ENCODE assay signal across 29 cellular contexts in genomic region chr1:151529211-151529702, GRCh38. TPM values are rescaled to one million over a fixed set of nuclear protein-coding genes. Genes with fewer than 3 reads are reported as not detected.
A peak's percentile ranks its signal among the peaks of the same experiment; 100 is the strongest.
DNase-seq lines count a peak whose midpoint lies in the region; ATAC-seq, FAIRE-seq and TF ChIP-seq lines count a peak whose summit lies in the region.
"Had no signal": no experiment of that assay in that cellular context is flagged by ENCODE, and none has a peak within 500 bp of the region (broad histone marks: within the 10 kb centered on the region; RNA-seq: fewer than 3 reads in every experiment).

No MANE protein-coding gene starts in this region.

- H2BK120ac ChIP-seq in neuronal stem cell (ENCODE audit: low read depth, low read length), result no peak overlapping the region

- H3K9me1 ChIP-seq in K562 (ENCODE audit: control insufficient read depth, insufficient read depth, low read length), result no peaks in the 10 kb centered on the region

- H3K79me1 ChIP-seq in neuronal stem cell (ENCODE audit: low read depth, low read length), result no peaks in the 10 kb centered on the region

- BruUV-seq in K562 (replicated peaks; lab: Mats Ljungman, UMichigan), result no TSS peak

- no peaks in the 10 kb centered on the region for H3K36me3 Mint-ChIP-seq in activated naive CD4-positive, alpha-beta T cell treated with anti-CD3 and anti-CD28 coated beads, Interleukin-2, amount 50 U/mL, for 24 hours
- H3K36me3 Mint-ChIP-seq: CD14-positive monocyte; CD4-positive, alpha-beta memory T cell had no signal

- H2AK5ac ChIP-seq in neuronal stem cell (ENCODE audit: low read depth, low read length), result no peak overlapping the region

- H2BK12ac ChIP-seq in neuronal stem cell (ENCODE audit: low read length), result peak overlapping the region; percentile 11

- H2BK15ac ChIP-seq in neuronal stem cell (ENCODE audit: low read length), result no peak overlapping the region

- POLR2A ChIA-PET in K562 (lab: Yijun Ruan, JAX), result interaction anchor here (0.5 to 1.0 kb wide), 4 partner anchors 9 to 157 kb away, joined by 3 to 4 read pairs (median 3); partner anchors contain the start of gene TUFT1

- H3K4me3 ChIP-seq in K562 (no peak overlapping the region), neuronal stem cell (ENCODE audit: low read length in 2 of 2) (no peak overlapping the region)
- H3K4me3 ChIP-seq: BLaER1, GM12878 had no signal

- WGBS in K562 (ENCODE audit: insufficient coverage, low coverage, missing lambda C conversion rate), result 5% methylated on average over 11 of the region's 11 CpGs
- WGBS in neuronal stem cell (ENCODE audit: extremely low coverage in 2 of 2, insufficient read length in 2 of 2, insufficient replicate concordance in 1 of 2), 2 donors, result no CpG with 5 or more reads among the region's 11 CpGs

- H3K18ac ChIP-seq in neuronal stem cell (ENCODE audit: low read length), result no peak overlapping the region

- H3K27ac ChIP-seq in K562 (ENCODE audit: extremely low read depth, low read depth, low read length) (no peak overlapping the region), neuronal stem cell (replicated peaks; ENCODE audit: low read length) (no peak overlapping the region)
- H3K27ac ChIP-seq: BLaER1 had no signal

- no peak for TF ChIP-seq RAD21 in K562 (CRISPR knock-in tag; conservative IDR thresholded peaks at IDR 0.05 in 1 of 2, IDR thresholded peaks at IDR 0.05 in 1 of 2)

- CTCF ChIA-PET in K562 (lab: Yijun Ruan, JAX; ENCODE audit: low intra/inter-chr PET ratio), result no interaction called here

- H3K23ac ChIP-seq in neuronal stem cell (ENCODE audit: low read depth, low read length, poor library complexity), result no peak overlapping the region

- no peak overlapping the region; a peak in 1 of 4 replicates for H3K9ac ChIP-seq in K562 (ENCODE audit: insufficient read depth in 1 of 2, low read depth in 2 of 2, low read length in 2 of 2)
- H3K9ac ChIP-seq in neuronal stem cell (ENCODE audit: low read depth, low read length, poor library complexity), result no peak overlapping the region
- H3K9ac ChIP-seq: BLaER1 had no signal

- no peaks in the 10 kb centered on the region for H4K20me1 ChIP-seq in K562 (replicated peaks; ENCODE audit: control insufficient read depth, insufficient read depth, low read length)
- H4K20me1 ChIP-seq: BLaER1 had no signal

- H3K4me1 ChIP-seq in K562 (replicated peaks in 1 of 2; ENCODE audit: control insufficient read depth in 2 of 2, insufficient read depth in 2 of 2, low read length in 2 of 2) (peaks cover 2 to 18% of the 10 kb centered on the region in 2 experiments; a peak in 3 of 5 replicates), neuronal stem cell (ENCODE audit: control insufficient read depth in 2 of 2, insufficient read depth in 1 of 2, low read depth in 1 of 2, low read length in 2 of 2) (peaks cover 0 to 7% of the 10 kb centered on the region in 2 donors)

- no peak for TF ChIP-seq EP300 in K562 (IDR thresholded peaks at IDR 0.05; ENCODE audit: low read length)

- intact Hi-C loops in K562 (cut with micrococcal nuclease), result no loop called here

- H3K4ac ChIP-seq in neuronal stem cell (ENCODE audit: low read length), result no peak overlapping the region

- H3K36me3 ChIP-seq in K562 (ENCODE audit: control insufficient read depth, insufficient read depth, low read length) (no peaks in the 10 kb centered on the region), neuronal stem cell (replicated peaks in 1 of 2; ENCODE audit: control insufficient read depth in 2 of 2, insufficient read depth in 2 of 2, low read length in 2 of 2) (peaks cover 7 to 15% of the 10 kb centered on the region in 2 donors)
- H3K36me3 ChIP-seq: BE2C had no signal

- no peaks in the 10 kb centered on the region for H3K4me1 Mint-ChIP-seq in activated naive CD4-positive, alpha-beta T cell treated with anti-CD3 and anti-CD28 coated beads, Interleukin-2, amount 50 U/mL, for 24 hours
- H3K4me1 Mint-ChIP-seq: CD14-positive monocyte; CD4-positive, alpha-beta memory T cell; CD4-positive, CD25-positive, alpha-beta regulatory T cell; CD8-positive, alpha-beta memory T cell had no signal

- H3K4me2 ChIP-seq in K562 (ENCODE audit: insufficient read depth, low read length) (0 out of 2 replicates have a peak overlapping the region, but pooled peaks have one; percentile 31), neuronal stem cell (ENCODE audit: insufficient read depth, low read length, poor library complexity, severe bottlenecking) (no peak overlapping the region)
- H3K4me2 ChIP-seq: BLaER1 had no signal

- H3K27ac Mint-ChIP-seq in activated naive CD4-positive, alpha-beta T cell treated with anti-CD3 and anti-CD28 coated beads, Interleukin-2, amount 50 U/mL, for 24 hours, result peak overlapping the region; percentile 74
- H3K27ac Mint-ChIP-seq: CD4-positive, alpha-beta memory T cell; CD4-positive, CD25-positive, alpha-beta regulatory T cell had no signal

- ATAC-seq in K562 (no peak), esophagus mucosa (peak; percentile 16)
- ATAC-seq: GM12878 had no signal

- H3K9me3 ChIP-seq in K562 (replicated peaks; ENCODE audit: control insufficient read depth, insufficient read depth, low read depth, low read length) (no peaks in the 10 kb centered on the region), neuronal stem cell (replicated peaks in 1 of 2; ENCODE audit: control insufficient read depth in 2 of 2, insufficient read depth in 1 of 2, low read depth in 1 of 2, low read length in 2 of 2) (no peaks in the 10 kb centered on the region)
- H3K9me3 ChIP-seq: BE2C, BLaER1 had no signal

- H2AFZ ChIP-seq in K562 (ENCODE audit: low read depth, low read length), result no peak overlapping the region
- H2AFZ ChIP-seq in neuronal stem cell (ENCODE audit: low read length), result no peak overlapping the region

- H3K14ac ChIP-seq in neuronal stem cell (ENCODE audit: low read length), result peak overlapping the region; percentile 31

- FAIRE-seq in K562 (lab: Jason Lieb, UNC), result no peak
- FAIRE-seq: A204.1, GM12878, GM12892, GM18507 had no signal

- no peak overlapping the region for H2BK5ac ChIP-seq in neuronal stem cell (ENCODE audit: low read length)

- H3K27me3 ChIP-seq in K562 (ENCODE audit: control insufficient read depth in 2 of 2, insufficient read depth in 2 of 2, low read length in 2 of 2), result peaks cover 39 to 49% of the 10 kb centered on the region in 2 experiments; a peak in 4 of 5 replicates
- H3K27me3 ChIP-seq in neuronal stem cell (ENCODE audit: control insufficient read depth in 3 of 3, insufficient read depth in 3 of 3, low read depth in 1 of 3, low read length in 3 of 3), result no peaks in the 10 kb centered on the region
- H3K27me3 ChIP-seq: BE2C, BLaER1 had no signal

- H4K91ac ChIP-seq in neuronal stem cell (ENCODE audit: low read depth, low read length, poor library complexity), result no peak overlapping the region

- DNase-seq in activated naive CD4-positive, alpha-beta T cell (lab: John Stamatoyannopoulos, UW), result no peak
- DNase-seq in K562 (ENCODE audit: extremely low read depth in 1 of 4, low spot score in 3 of 4) (no peak), neuronal stem cell (ENCODE audit: low spot score) (no peak), NCI-H2171 (lab: John Stamatoyannopoulos, UW) (no peak), kidney tubule cell (ENCODE audit: low spot score) (no peak), cerebellar cortex (ENCODE audit: low spot score) (no peak)
- DNase-seq: 8988T; ACHN; BE2C; C1 segment of cervical spinal cord; CD4-positive, alpha-beta memory T cell; CD4-positive, CD25-positive, alpha-beta regulatory T cell; CD8-positive, alpha-beta memory T cell; COR-L47; DMS 273 treated with DMSO at 0.1 percent for 48 hours; DMS153; DMS53; DMS79; DND-41; EL; GDM1 had no signal

- no peaks in the 10 kb centered on the region for H3K9me3 Mint-ChIP-seq in activated naive CD4-positive, alpha-beta T cell treated with anti-CD3 and anti-CD28 coated beads, Interleukin-2, amount 50 U/mL, for 24 hours
- H3K9me3 Mint-ChIP-seq: CD4-positive, alpha-beta memory T cell; CD4-positive, CD25-positive, alpha-beta regulatory T cell; CD8-positive, alpha-beta memory T cell had no signal

- TF ChIP-seq POLR2A in K562 (conservative IDR thresholded peaks at IDR 0.05), result no peak

- TF ChIP-seq CTCF in K562 (IDR thresholded peaks at IDR 0.05 in 2 of 3, conservative IDR thresholded peaks at IDR 0.05 in 1 of 3; ENCODE audit: insufficient read depth in 2 of 3, low read depth in 1 of 3, low read length in 3 of 3), result no peak

- no peaks in the 10 kb centered on the region for H3K79me2 ChIP-seq in K562 (ENCODE audit: control insufficient read depth, insufficient read depth, low read length)

- no peak overlapping the region for H3K4me3 Mint-ChIP-seq in activated naive CD4-positive, alpha-beta T cell treated with anti-CD3 and anti-CD28 coated beads, Interleukin-2, amount 50 U/mL, for 24 hours
- H3K4me3 Mint-ChIP-seq: CD14-positive monocyte; CD4-positive, alpha-beta memory T cell; CD4-positive, CD25-positive, alpha-beta regulatory T cell; CD8-positive, alpha-beta memory T cell had no signal

- in situ Hi-C loops in K562 (cut with MboI), result no loop called here

- H3K27me3 Mint-ChIP-seq in activated naive CD4-positive, alpha-beta T cell treated with anti-CD3 and anti-CD28 coated beads, Interleukin-2, amount 50 U/mL, for 24 hours, result no peaks in the 10 kb centered on the region
- H3K27me3 Mint-ChIP-seq: CD8-positive, alpha-beta memory T cell had no signal

- no peak overlapping the region for H4K8ac ChIP-seq in neuronal stem cell (ENCODE audit: low read depth, low read length)

RNA-seq across cellular contexts. Expression of gene TUFT1, which starts 10.9 kb away (rescaled TPM):
- total RNA-seq in K562 (2011; cell fraction: chromatin; rRNA removed; ENCODE audit: low replicate concordance), result 3.5 and 4.6 TPM in 2 replicates
- total RNA-seq in K562 (2011; cell fraction: nucleolus; rRNA removed), result 1.7 and 2.0 TPM in 2 replicates
- total RNA-seq in K562 (2011; cell fraction: nucleoplasm; rRNA removed), result 3.4 and 5.6 TPM in 2 replicates
- total RNA-seq in K562 (2014; rRNA removed) (1.4 and 1.6 TPM in 2 replicates), K562 (2014; rRNA removed; fragmentation: Illumina TruSeq; extraction: Trizol) (1.2 and 1.6 TPM in 2 replicates), K562 (2015; rRNA removed; fragmentation: Illumina TruSeq; extraction: Trizol) (0.54 and 0.68 TPM in 2 replicates), K562 (2021) (1.4 and 2.0 TPM in 2 replicates), esophagus mucosa (36.6 TPM)
- polyA plus RNA-seq in K562 (2011; rRNA removed) (1.5 and 2.4 TPM in 2 replicates), K562 (2014; fragmentation: Illumina TruSeq; extraction: Trizol) (1.9 and 2.2 TPM in 2 replicates), K562 (2014; fragmentation: Nextera tagmentation; extraction: Ambion mirVana) (1 to 10 TPM; 1.7 to 2.0 TPM), K562 (2014; rRNA removed) (1.7 TPM in 2 replicates)
- polyA plus RNA-seq in K562 (2011; cell fraction: cytosol; rRNA removed), result 1.1 and 2.3 TPM in 2 replicates
- polyA plus RNA-seq in K562 (2011; cell fraction: nucleus; rRNA removed), result 1.2 and 1.7 TPM in 2 replicates
- polyA plus RNA-seq in K562 (2012), result 1.4 and 2.7 TPM in 2 replicates
- 2.3 and 2.7 TPM in 2 replicates for polyA minus RNA-seq in K562 (2011; rRNA and poly(A)+ RNA removed)
- polyA minus RNA-seq in K562 (2011; cell fraction: cytosol; rRNA and poly(A)+ RNA removed), result 1.0 and 1.8 TPM in 2 replicates
- 0.40 and 1.1 TPM in 2 replicates for polyA minus RNA-seq in K562 (2011; cell fraction: nucleus; rRNA and poly(A)+ RNA removed)
- polyA plus RNA-seq in neuronal stem cell (2013, experiment 1 of 2), result 8.1 TPM
- 8.3 TPM for polyA plus RNA-seq in neuronal stem cell (2013, experiment 2 of 2)

RNA-seq across cellular contexts. Expression of gene CGN, which starts 18.1 kb away (rescaled TPM):
- 0.30 and 0.32 TPM in 2 replicates for total RNA-seq in K562 (2011; cell fraction: chromatin; rRNA removed; ENCODE audit: low replicate concordance)
- under 0.01 and 0.39 TPM in 2 replicates for total RNA-seq in K562 (2011; cell fraction: nucleolus; rRNA removed)
- total RNA-seq in K562 (2011; cell fraction: nucleoplasm; rRNA removed), result 0.31 and 0.59 TPM in 2 replicates
- total RNA-seq in K562 (2014; rRNA removed), result 1.4 TPM in 1 of 2 replicates, not detected in the other
- total RNA-seq in K562 (2014; rRNA removed; fragmentation: Illumina TruSeq; extraction: Trizol), result 0.04 and 0.06 TPM in 2 replicates
- total RNA-seq in K562 (2015; rRNA removed; fragmentation: Illumina TruSeq; extraction: Trizol), result 0.07 TPM in 1 of 2 replicates, not detected in the other
- 0.27 and 0.34 TPM in 2 replicates for total RNA-seq in K562 (2021)
- polyA plus RNA-seq in K562 (2011; rRNA removed), result 0.14 and 0.16 TPM in 2 replicates
- 0.03 and 0.13 TPM in 2 replicates for polyA plus RNA-seq in K562 (2011; cell fraction: cytosol; rRNA removed)
- polyA plus RNA-seq in K562 (2011; cell fraction: nucleus; rRNA removed), result 0.40 and 0.88 TPM in 2 replicates
- 0.04 and 0.09 TPM in 2 replicates for polyA plus RNA-seq in K562 (2012)
- polyA plus RNA-seq in K562 (2014; fragmentation: Illumina TruSeq; extraction: Trizol), result 0.03 and 0.19 TPM in 2 replicates
- under 1 TPM in 1 of 2 experiments, not detected in 1; 0.18 TPM for polyA plus RNA-seq in K562 (2014; fragmentation: Nextera tagmentation; extraction: Ambion mirVana)
- polyA plus RNA-seq in K562 (2014; rRNA removed), result 0.09 TPM in 1 of 2 replicates, not detected in the other
- polyA minus RNA-seq in K562 (2011; rRNA and poly(A)+ RNA removed), result 0.04 TPM in 1 of 2 replicates, not detected in the other
- polyA minus RNA-seq in K562 (2011; cell fraction: cytosol; rRNA and poly(A)+ RNA removed), result 0.27 TPM in 1 of 2 replicates, not detected in the other
- polyA minus RNA-seq in K562 (2011; cell fraction: nucleus; rRNA and poly(A)+ RNA removed), result 0.11 and 0.13 TPM in 2 replicates
- 9.3 TPM for total RNA-seq in esophagus mucosa
- polyA plus RNA-seq in neuronal stem cell (2013, experiment 1 of 2), result 5.6 TPM
- 5.6 TPM for polyA plus RNA-seq in neuronal stem cell (2013, experiment 2 of 2)
- polyA plus RNA-seq: CD14-positive monocyte had no signal
